Comparison of ENCODE assay signal across 8 cellular contexts in the genomic region with DNA sequence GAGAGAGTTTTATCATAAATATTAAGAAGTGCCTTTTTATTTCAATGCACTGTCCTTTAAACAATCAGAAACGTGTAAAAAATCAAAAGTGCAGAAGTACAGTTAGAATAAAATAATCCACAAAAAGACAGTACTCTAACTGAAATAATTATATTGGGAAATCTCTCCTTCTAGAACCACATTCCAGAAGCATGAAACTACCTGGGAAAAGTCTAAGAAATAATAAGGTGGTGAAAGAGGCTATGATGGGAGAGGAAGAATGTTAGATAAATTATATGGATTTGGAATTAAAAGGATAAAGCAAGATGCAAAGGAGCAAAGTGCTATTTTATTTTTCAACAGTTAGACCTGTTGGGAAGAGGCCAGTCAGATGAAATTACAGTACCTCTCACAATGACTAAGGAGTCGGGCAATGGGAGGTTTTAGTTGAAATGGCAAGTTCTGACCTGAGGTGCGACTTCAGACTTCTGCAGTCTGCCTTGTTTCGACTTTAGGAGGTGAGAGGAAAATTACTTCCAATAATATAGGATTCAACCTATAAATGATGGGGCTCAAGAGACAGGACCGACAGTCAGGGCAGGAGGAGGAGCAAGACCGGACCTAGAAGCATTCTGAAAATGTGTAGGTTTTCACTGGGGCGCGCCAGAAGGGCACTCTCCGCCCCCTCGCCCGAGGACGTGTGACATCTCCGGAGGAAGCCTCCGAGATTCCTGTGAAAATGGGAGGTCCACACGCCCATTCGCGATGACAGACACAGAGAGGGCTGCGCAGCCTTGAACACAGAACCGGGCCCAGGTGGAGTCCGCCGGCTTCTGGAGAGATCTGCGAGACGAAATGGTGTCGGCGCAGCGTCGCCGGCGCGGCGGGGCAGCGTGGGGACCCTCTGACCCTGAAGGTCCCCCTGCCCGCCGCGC. TPM values are rescaled to one million over a fixed set of nuclear protein-coding genes. Genes with fewer than 3 reads are reported as not detected.
DNase-seq lines count a peak whose midpoint lies in the region; ATAC-seq and TF ChIP-seq lines count a peak whose summit lies in the region.

No MANE protein-coding gene starts in this region.

- TF ChIP-seq CTCF in AG09309 (IDR thresholded peaks at IDR 0.05; ENCODE audit: control insufficient read depth, insufficient read depth, low read depth, low read length, missing control alignments) (no peak), heart left ventricle (IDR thresholded peaks at IDR 0.05) (no peak), vagina (IDR thresholded peaks at IDR 0.05) (no peak)

- peak overlapping the region; percentile 96 for H3K18ac ChIP-seq in trophoblast cell (ENCODE audit: low read length)

- H3K4me3 Mint-ChIP-seq in activated naive CD4-positive, alpha-beta T cell treated with anti-CD3 and anti-CD28 coated beads, Interleukin-2, amount 50 U/mL, for 24 hours = peak overlapping the region; percentile 96

- no peak overlapping the region for H2AK5ac ChIP-seq in trophoblast cell (ENCODE audit: low read length)

- peaks cover 3% of the 10 kb centered on the region for H3K79me2 ChIP-seq in trophoblast cell (ENCODE audit: control insufficient read depth, insufficient read depth, low read length, poor library complexity)

- peak overlapping the region; percentile 93 for H2AFZ ChIP-seq in trophoblast cell (ENCODE audit: insufficient read depth, low read length, poor library complexity)

- H3K27ac ChIP-seq in heart left ventricle = peak overlapping the region; percentile 43 to 90 (median 84)
- H3K27ac ChIP-seq in trophoblast cell (ENCODE audit: low read depth, low read length) = peak overlapping the region; percentile 63
- H3K27ac ChIP-seq in vagina = peak overlapping the region; percentile 70

- no peak for DNase-seq in AG09309 (ENCODE audit: low read depth)
- DNase-seq in heart left ventricle = peak in 4 of 5 donors; percentile 33 to 58 (median 46)
- peak; percentile 79 to 88 for DNase-seq in trophoblast cell
- DNase-seq in vagina (ENCODE audit: extremely low spot score in 2 of 2) = no peak

- intact Hi-C loops in heart left ventricle (cut with DNase I) = loop anchor here in 2 of 10 donors (5.0 to 10.0 kb wide), 2 partner anchors 62 to 141 kb away; a partner anchor contains a TSS
- intact Hi-C loops in vagina (cut with DNase I) = no loop called here

- peaks cover 14% of the 10 kb centered on the region for H3K4me1 Mint-ChIP-seq in activated naive CD4-positive, alpha-beta T cell treated with anti-CD3 and anti-CD28 coated beads, Interleukin-2, amount 50 U/mL, for 24 hours

- H3K9ac ChIP-seq in trophoblast cell (ENCODE audit: low read length) = peak overlapping the region; percentile 78

- H3K9me3 ChIP-seq in heart left ventricle = no peaks in the 10 kb centered on the region
- no peaks in the 10 kb centered on the region for H3K9me3 ChIP-seq in trophoblast cell (ENCODE audit: insufficient read depth, low read depth, low read length)
- no peaks in the 10 kb centered on the region for H3K9me3 ChIP-seq in vagina

- H4K91ac ChIP-seq in trophoblast cell (ENCODE audit: low read depth, low read length) = peak overlapping the region; percentile 91

- H2BK5ac ChIP-seq in trophoblast cell (ENCODE audit: low read depth, low read length, poor library complexity) = peak overlapping the region; percentile 65

- peaks cover 5% of the 10 kb centered on the region for H3K79me1 ChIP-seq in trophoblast cell (ENCODE audit: low read length)

- peaks cover 0 to 10% (median under 1%) of the 10 kb centered on the region in 9 donors for H3K36me3 ChIP-seq in heart left ventricle
- H3K36me3 ChIP-seq in trophoblast cell (ENCODE audit: control insufficient read depth in 1 of 2, insufficient read depth in 2 of 2, low read length in 2 of 2) = no peaks in the 10 kb centered on the region
- peaks cover 0 to 4% of the 10 kb centered on the region in 2 donors for H3K36me3 ChIP-seq in vagina

- H2BK12ac ChIP-seq in trophoblast cell (ENCODE audit: low read length) = no peak overlapping the region

- no peaks in the 10 kb centered on the region for H3K9me3 Mint-ChIP-seq in activated naive CD4-positive, alpha-beta T cell treated with anti-CD3 and anti-CD28 coated beads, Interleukin-2, amount 50 U/mL, for 24 hours

- TF ChIP-seq POLR2A in heart left ventricle (IDR thresholded peaks at IDR 0.05) (no peak), vagina (IDR thresholded peaks at IDR 0.05) (no peak)

- peak overlapping the region; percentile 97 for H3K14ac ChIP-seq in trophoblast cell (ENCODE audit: low read length)

- no peak overlapping the region for H3K23ac ChIP-seq in trophoblast cell (ENCODE audit: low read length)

- H3K4me2 ChIP-seq in trophoblast cell (ENCODE audit: low read length) = peak overlapping the region; percentile 95

- H4K8ac ChIP-seq in trophoblast cell (ENCODE audit: low read depth, low read length) = peak overlapping the region; percentile 88

- peak overlapping the region; percentile 71 for H3K4ac ChIP-seq in trophoblast cell (ENCODE audit: low read depth, low read length)

- H3K4me1 ChIP-seq in heart left ventricle (peaks cover 0 to 50% (median 19%) of the 10 kb centered on the region in 12 donors), trophoblast cell (ENCODE audit: control insufficient read depth in 1 of 2, insufficient read depth in 2 of 2, low read length in 2 of 2) (no peaks in the 10 kb centered on the region), vagina (peaks cover 24% of the 10 kb centered on the region)

- 3 to 10% (median 3%) methylated on average over 6 to 35 of the region's 35 CpGs for WGBS in heart left ventricle, 4 donors
- no CpG with 5 or more reads among the region's 35 CpGs for WGBS in trophoblast cell (ENCODE audit: extremely low coverage, insufficient coverage, insufficient read length)

- ATAC-seq in GM18867 (IDR thresholded peaks at IDR 0.05; ENCODE audit: unreplicated experiment) (peak; percentile 16), HG03095 (IDR thresholded peaks at IDR 0.05; ENCODE audit: unreplicated experiment) (peak; percentile 28), heart left ventricle (peak in 3 of 4 donors; percentile 2 to 41 (median 32))

- peak overlapping the region; percentile 22 for H4K12ac ChIP-seq in trophoblast cell (ENCODE audit: low read depth, low read length)

- H2BK120ac ChIP-seq in trophoblast cell (ENCODE audit: insufficient read depth, low read length, poor library complexity) = peak overlapping the region; percentile 91

- H3K27ac Mint-ChIP-seq in activated naive CD4-positive, alpha-beta T cell treated with anti-CD3 and anti-CD28 coated beads, Interleukin-2, amount 50 U/mL, for 24 hours = peak overlapping the region; percentile 60

- no peaks in the 10 kb centered on the region for H3K36me3 Mint-ChIP-seq in activated naive CD4-positive, alpha-beta T cell treated with anti-CD3 and anti-CD28 coated beads, Interleukin-2, amount 50 U/mL, for 24 hours

- H3K27me3 ChIP-seq in heart left ventricle = no peaks in the 10 kb centered on the region
- no peaks in the 10 kb centered on the region for H3K27me3 ChIP-seq in trophoblast cell (ENCODE audit: insufficient read depth, low read length)
- H3K27me3 ChIP-seq in vagina = no peaks in the 10 kb centered on the region

- no peaks in the 10 kb centered on the region for H3K27me3 Mint-ChIP-seq in activated naive CD4-positive, alpha-beta T cell treated with anti-CD3 and anti-CD28 coated beads, Interleukin-2, amount 50 U/mL, for 24 hours

- H3K4me3 ChIP-seq in AG09309 (ENCODE audit: control insufficient read depth, low read depth, low read length) = peak overlapping the region; percentile 57
- peak overlapping the region; percentile 64 to 86 (median 78) for H3K4me3 ChIP-seq in heart left ventricle
- peak overlapping the region; percentile 95 for H3K4me3 ChIP-seq in trophoblast cell (ENCODE audit: low read depth, low read length)
- H3K4me3 ChIP-seq in vagina = peak overlapping the region; percentile 64 to 86

TF ChIP-seq in PFSK-1, 5 proteins besides CTCF, POLR2A, EP300 and RAD21:
- TF ChIP-seq TAF1 (IDR thresholded peaks at IDR 0.05; ENCODE audit: borderline replicate concordance, insufficient read depth, low read length) (no peak), FOXP2 (optimal IDR thresholded peaks at IDR 0.05; ENCODE audit: borderline replicate concordance, extremely low read depth, extremely low read length, insufficient read depth) (no peak), SIN3A (IDR thresholded peaks at IDR 0.05; ENCODE audit: borderline replicate concordance, insufficient read depth, low read length) (peak; percentile 70; the same call in 1 of the 2 replicates), POLR2AphosphoS5 (IDR thresholded peaks at IDR 0.05; ENCODE audit: low read depth, low read length) (0 out of 2 replicates have a peak, but pooled peaks have one; percentile 34)
- TF ChIP-seq, protein P1, sequence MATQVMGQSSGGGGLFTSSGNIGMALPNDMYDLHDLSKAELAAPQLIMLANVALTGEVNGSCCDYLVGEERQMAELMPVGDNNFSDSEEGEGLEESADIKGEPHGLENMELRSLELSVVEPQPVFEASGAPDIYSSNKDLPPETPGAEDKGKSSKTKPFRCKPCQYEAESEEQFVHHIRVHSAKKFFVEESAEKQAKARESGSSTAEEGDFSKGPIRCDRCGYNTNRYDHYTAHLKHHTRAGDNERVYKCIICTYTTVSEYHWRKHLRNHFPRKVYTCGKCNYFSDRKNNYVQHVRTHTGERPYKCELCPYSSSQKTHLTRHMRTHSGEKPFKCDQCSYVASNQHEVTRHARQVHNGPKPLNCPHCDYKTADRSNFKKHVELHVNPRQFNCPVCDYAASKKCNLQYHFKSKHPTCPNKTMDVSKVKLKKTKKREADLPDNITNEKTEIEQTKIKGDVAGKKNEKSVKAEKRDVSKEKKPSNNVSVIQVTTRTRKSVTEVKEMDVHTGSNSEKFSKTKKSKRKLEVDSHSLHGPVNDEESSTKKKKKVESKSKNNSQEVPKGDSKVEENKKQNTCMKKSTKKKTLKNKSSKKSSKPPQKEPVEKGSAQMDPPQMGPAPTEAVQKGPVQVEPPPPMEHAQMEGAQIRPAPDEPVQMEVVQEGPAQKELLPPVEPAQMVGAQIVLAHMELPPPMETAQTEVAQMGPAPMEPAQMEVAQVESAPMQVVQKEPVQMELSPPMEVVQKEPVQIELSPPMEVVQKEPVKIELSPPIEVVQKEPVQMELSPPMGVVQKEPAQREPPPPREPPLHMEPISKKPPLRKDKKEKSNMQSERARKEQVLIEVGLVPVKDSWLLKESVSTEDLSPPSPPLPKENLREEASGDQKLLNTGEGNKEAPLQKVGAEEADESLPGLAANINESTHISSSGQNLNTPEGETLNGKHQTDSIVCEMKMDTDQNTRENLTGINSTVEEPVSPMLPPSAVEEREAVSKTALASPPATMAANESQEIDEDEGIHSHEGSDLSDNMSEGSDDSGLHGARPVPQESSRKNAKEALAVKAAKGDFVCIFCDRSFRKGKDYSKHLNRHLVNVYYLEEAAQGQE (IDR thresholded peaks at IDR 0.05; ENCODE audit: insufficient read depth in 1 of 2, low read depth in 2 of 2, low read length in 2 of 2) = no peak

RNA-seq across cellular contexts. Expression of a gene that starts 0.7 kb away (rescaled TPM):
- 17.1 TPM for polyA plus RNA-seq in PFSK-1 (2012; ENCODE audit: insufficient read length, low read depth)
- total RNA-seq in heart left ventricle (10 to 100 TPM in 6 of 9 donors, 1 to 10 TPM in 3; 6.3 to 14.3 (median 12.3) TPM), vagina (5.4 TPM)
- polyA plus RNA-seq in heart left ventricle = 10 to 100 TPM; 11.8 to 14.4 TPM
- polyA plus RNA-seq in trophoblast cell (2013) = 9.4 and 10.1 TPM in 2 replicates

Comparison
In these comparisons a context has a peak if more than half of its experiments do, and no peak if none do; other contexts are left out.
1. DNase-seq: peak in heart left ventricle (4 of 5) and trophoblast cell (2 of 2); none in AG09309 (single experiment) and vagina (0 of 2).
2. Peak in every context shown above with its lines, with median percentiles within 50 percentile points of each other: H3K4me3 ChIP-seq, ATAC-seq and H3K27ac ChIP-seq.